In the genomic region with DNA sequence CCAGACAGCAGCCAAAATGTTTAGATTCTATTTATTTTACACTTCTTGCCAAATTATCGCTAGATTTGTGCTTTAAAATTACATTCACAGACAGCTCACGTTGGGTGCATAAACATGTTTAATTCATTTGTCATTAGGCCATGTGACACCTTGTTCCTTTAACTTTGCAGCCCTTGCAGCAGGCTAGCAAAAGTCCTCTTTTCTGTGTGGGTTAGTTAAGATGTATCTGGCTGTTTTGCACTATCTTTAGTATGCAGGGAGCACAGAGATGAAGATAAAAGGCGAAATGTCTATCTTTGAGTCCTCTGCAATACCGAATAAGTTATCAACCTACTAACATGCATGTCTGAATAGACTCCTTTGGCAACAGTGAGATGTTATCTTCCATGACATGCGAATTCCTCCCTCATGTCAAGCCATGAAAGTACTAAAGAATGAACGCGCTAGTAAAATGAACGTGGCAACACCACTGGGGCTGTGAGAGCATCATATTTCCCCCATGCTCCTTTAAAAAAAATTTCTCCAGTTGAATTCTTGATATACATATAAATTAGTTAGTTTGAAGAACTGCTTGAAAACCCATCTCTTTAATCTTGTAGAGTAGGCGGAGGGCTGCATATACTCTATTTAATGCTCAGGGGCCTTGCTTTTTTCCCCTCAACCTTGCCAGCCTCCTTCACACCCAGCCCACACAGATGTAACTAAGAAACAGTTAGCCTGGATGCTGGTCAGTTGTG, we compare ENCODE assay signal across 1 cellular context.
TF ChIP-seq lines count a peak whose summit lies in the region.

No MANE protein-coding gene starts in this region.

TF ChIP-seq in H1, 55 proteins besides CTCF, POLR2A, EP300 and RAD21 (continued from another document):
- TF ChIP-seq, protein P1, sequence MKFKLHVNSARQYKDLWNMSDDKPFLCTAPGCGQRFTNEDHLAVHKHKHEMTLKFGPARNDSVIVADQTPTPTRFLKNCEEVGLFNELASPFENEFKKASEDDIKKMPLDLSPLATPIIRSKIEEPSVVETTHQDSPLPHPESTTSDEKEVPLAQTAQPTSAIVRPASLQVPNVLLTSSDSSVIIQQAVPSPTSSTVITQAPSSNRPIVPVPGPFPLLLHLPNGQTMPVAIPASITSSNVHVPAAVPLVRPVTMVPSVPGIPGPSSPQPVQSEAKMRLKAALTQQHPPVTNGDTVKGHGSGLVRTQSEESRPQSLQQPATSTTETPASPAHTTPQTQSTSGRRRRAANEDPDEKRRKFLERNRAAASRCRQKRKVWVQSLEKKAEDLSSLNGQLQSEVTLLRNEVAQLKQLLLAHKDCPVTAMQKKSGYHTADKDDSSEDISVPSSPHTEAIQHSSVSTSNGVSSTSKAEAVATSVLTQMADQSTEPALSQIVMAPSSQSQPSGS (IDR thresholded peaks at IDR 0.05; ENCODE audit: low read length) = no peak
- TF ChIP-seq RFX5 (IDR thresholded peaks at IDR 0.05; ENCODE audit: borderline replicate concordance, low read depth, low read length) (no peak), CBX8 (IDR thresholded peaks at IDR 0.05; ENCODE audit: borderline replicate concordance, low read depth, low read length) (no peak), TEAD4 (IDR thresholded peaks at IDR 0.05; ENCODE audit: low read depth, low read length) (no peak), SIN3A (conservative IDR thresholded peaks at IDR 0.05 in 1 of 2, IDR thresholded peaks at IDR 0.05 in 1 of 2; ENCODE audit: low read depth in 1 of 2, low read length in 2 of 2) (no peak), NANOG (IDR thresholded peaks at IDR 0.05; ENCODE audit: insufficient read depth, low read depth, low read length, poor library complexity, severe bottlenecking) (no peak), ASH2L (IDR thresholded peaks at IDR 0.05; ENCODE audit: low read length) (no peak), USF2 (IDR thresholded peaks at IDR 0.05; ENCODE audit: low read length) (no peak)
